ENCODE assay signal across 34 cellular contexts in the genomic region with DNA sequence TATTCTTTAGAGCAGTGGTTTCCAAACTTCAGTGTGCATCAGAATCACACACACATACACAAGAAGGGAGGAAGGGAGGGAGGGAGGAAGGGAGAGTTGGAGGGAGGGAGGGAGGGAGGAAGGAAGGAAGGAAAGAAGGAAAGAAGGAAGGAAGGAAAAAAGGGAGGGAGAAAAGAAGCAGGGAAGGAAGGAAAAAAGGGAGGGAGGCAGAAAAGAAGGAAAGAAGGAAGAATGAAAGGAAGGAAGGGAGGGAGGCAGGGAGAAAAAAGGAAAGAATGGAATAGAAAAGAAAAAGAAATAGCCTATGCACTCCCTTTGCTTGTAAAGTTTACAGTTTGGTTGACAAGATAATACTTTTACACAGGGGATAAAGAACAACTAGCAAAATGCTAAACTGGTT.
DNase-seq lines count a peak whose midpoint lies in the region; ATAC-seq, FAIRE-seq and TF ChIP-seq lines count a peak whose summit lies in the region.
"Had no signal": no experiment of that assay in that cellular context is flagged by ENCODE, and none has a peak within 500 bp of the region (broad histone marks: within the 10 kb centered on the region; RNA-seq: fewer than 3 reads in every experiment).

No MANE protein-coding gene starts in this region.

- H3K36me3 ChIP-seq in HepG2 (replicated peaks in 1 of 2; ENCODE audit: control insufficient read depth in 1 of 2, insufficient read depth in 2 of 2, low read length in 2 of 2): no peaks in the 10 kb centered on the region
- no peaks in the 10 kb centered on the region for H3K36me3 ChIP-seq in right lobe of liver
- H3K36me3 ChIP-seq in HEK293 (ENCODE audit: control insufficient read depth in 2 of 2, insufficient read depth in 1 of 2, low read length in 2 of 2): no peaks in the 10 kb centered on the region
- H3K36me3 ChIP-seq: BE2C; BLaER1; BLaER1 treated with 17β-estradiol and CSF1 and Interleukin-3, amounts not matched to agents 10 nM and 100 nM had no signal

- H3K79me2 ChIP-seq in HepG2 (ENCODE audit: insufficient read depth, low read length): no peaks in the 10 kb centered on the region

- H3K4me1 Mint-ChIP-seq in WTC11: peaks cover 14% of the 10 kb centered on the region
- H3K4me1 Mint-ChIP-seq: CD14-positive monocyte; CD4-positive, alpha-beta memory T cell; CD8-positive, alpha-beta memory T cell had no signal

- TF ChIP-seq CTCF in HepG2 (CRISPR knock-in tag; IDR thresholded peaks at IDR 0.05) (no peak), right lobe of liver (IDR thresholded peaks at IDR 0.05) (no peak), HEK293 (tag by site-specific recombination; IDR thresholded peaks at IDR 0.05) (no peak), WTC11 (IDR thresholded peaks at IDR 0.05) (no peak)

- no peak overlapping the region for H3K27ac ChIP-seq in HepG2 (ENCODE audit: extremely low read length, insufficient read depth, low read length)
- no peak overlapping the region for H3K27ac ChIP-seq in right lobe of liver
- H3K27ac ChIP-seq in HEK293 (ENCODE audit: extremely low read depth, low read depth, low read length): no peak overlapping the region
- H3K27ac ChIP-seq: 22Rv1; A549; BLaER1; BLaER1 treated with 17β-estradiol and CSF1 and Interleukin-3, amounts not matched to agents 10 nM and 100 nM; C4-2B had no signal

- no peak overlapping the region for H2AFZ ChIP-seq in HepG2 (ENCODE audit: low read length)

- H3K27ac Mint-ChIP-seq in WTC11: no peak overlapping the region
- H3K27ac Mint-ChIP-seq: B cell; CD14-positive monocyte; CD4-positive, alpha-beta memory T cell; CD4-positive, alpha-beta T cell; CD4-positive, CD25-positive, alpha-beta regulatory T cell; CD8-positive, alpha-beta memory T cell; CD8-positive, alpha-beta T cell had no signal

- CTCF ChIA-PET in HepG2 (lab: Yijun Ruan, JAX; ENCODE audit: low intra/inter-chr PET ratio, low total read pairs) (interaction anchor here (0.6 kb wide), 1 partner anchor 642 kb away, joined by 5 read pairs; no protein-coding TSS in a partner anchor), HEK293 (lab: Yijun Ruan, JAX) (interaction anchor here (1.0 kb wide), 1 partner anchor 27 kb away, joined by 3 read pairs; no protein-coding TSS in a partner anchor), WTC11 (lab: Charles Lee) (interaction anchor here (1.6 to 3.6 kb wide), 2 partner anchors 25 to 68 kb away, joined by 4 to 22 read pairs; no protein-coding TSS in a partner anchor)

- no peaks in the 10 kb centered on the region for H3K9me3 Mint-ChIP-seq in WTC11
- H3K9me3 Mint-ChIP-seq: CD14-positive monocyte; CD4-positive, alpha-beta memory T cell; CD4-positive, alpha-beta T cell; CD8-positive, alpha-beta memory T cell; CD8-positive, alpha-beta T cell had no signal

- H4K20me1 ChIP-seq in HepG2 (ENCODE audit: insufficient read depth, low read length): no peaks in the 10 kb centered on the region
- H4K20me1 ChIP-seq: BLaER1; BLaER1 treated with 17β-estradiol and CSF1 and Interleukin-3, amounts not matched to agents 10 nM and 100 nM had no signal

- no peak for TF ChIP-seq POLR2A in HepG2 (IDR thresholded peaks at IDR 0.05; ENCODE audit: insufficient read depth in 1 of 2, low read depth in 2 of 2, low read length in 2 of 2)
- TF ChIP-seq POLR2A in right lobe of liver (IDR thresholded peaks at IDR 0.05): no peak

- intact Hi-C loops in HepG2 (cut with micrococcal nuclease; ENCODE audit: unreplicated experiment): no loop called here
- intact Hi-C loops in right lobe of liver (cut with DNase I): no loop called here

- no peak for DNase-seq in HepG2 (ENCODE audit: low spot score)
- no peak for DNase-seq in right lobe of liver
- DNase-seq in WTC11 (ENCODE audit: low spot score): no peak
- no peak for DNase-seq in NCI-H2196 (lab: John Stamatoyannopoulos, UW; ENCODE audit: unreplicated experiment)
- no peak for DNase-seq in NCI-H748 treated with DMSO at 0.1 percent for 48 hours (lab: John Stamatoyannopoulos, UW)
- DNase-seq: 8988T; ACHN; AML-193; BE2C; C1 segment of cervical spinal cord; Caco-2; Calu3; CD4-positive, alpha-beta memory T cell; CD4-positive, alpha-beta T cell; CD4-positive, CD25-positive, alpha-beta regulatory T cell; CD8-positive, alpha-beta memory T cell; CD8-positive, alpha-beta T cell; COR-L47; DMS 273 treated with DMSO at 0.1 percent for 48 hours; DMS153; DMS53; DMS79; DMS79 treated with DMSO at 0.1 percent for 48 hours; DND-41; EL had no signal

- H3K4me3 ChIP-seq in HepG2 (replicated peaks in 1 of 3; ENCODE audit: insufficient read depth in 1 of 3, low read depth in 2 of 3, low read length in 3 of 3) (no peak overlapping the region), right lobe of liver (no peak overlapping the region), HEK293 (ENCODE audit: low read depth, low read length) (no peak overlapping the region)
- H3K4me3 ChIP-seq: A549; BLaER1; BLaER1 treated with 17β-estradiol and CSF1 and Interleukin-3, amounts not matched to agents 10 nM and 100 nM had no signal

- H3K4me1 ChIP-seq in HepG2 (ENCODE audit: insufficient read depth, low read length) (no peaks in the 10 kb centered on the region), right lobe of liver (no peaks in the 10 kb centered on the region), HEK293 (ENCODE audit: control insufficient read depth, insufficient read depth, low read length) (no peaks in the 10 kb centered on the region)
- H3K4me1 ChIP-seq: A549, BE2C, BLaER1, Caco-2 had no signal

- POLR2A ChIA-PET in HepG2 (lab: Yijun Ruan, JAX): no interaction called here
- POLR2A ChIA-PET in HEK293 (lab: Yijun Ruan, JAX): no interaction called here
- POLR2A ChIA-PET in WTC11 (lab: Charles Lee): no interaction called here

- H3K27me3 Mint-ChIP-seq in WTC11 (ENCODE audit: low read depth): 0 out of 2 replicates have a peak, but pooled peaks cover 4% of the 10 kb centered on the region
- H3K27me3 Mint-ChIP-seq: CD4-positive, alpha-beta T cell had no signal

- ATAC-seq in HepG2: no peak
- ATAC-seq in right lobe of liver: no peak
- ATAC-seq in WTC11: no peak
- ATAC-seq: A549; CD8-positive, alpha-beta T cell had no signal

- H3K36me3 Mint-ChIP-seq in WTC11: no peaks in the 10 kb centered on the region
- H3K36me3 Mint-ChIP-seq: CD14-positive monocyte; CD4-positive, alpha-beta memory T cell; CD4-positive, CD25-positive, alpha-beta regulatory T cell; CD8-positive, alpha-beta memory T cell; CD8-positive, alpha-beta T cell had no signal

- FAIRE-seq in HepG2 (lab: Jason Lieb, UNC): no peak
- FAIRE-seq: A204.1, A549 had no signal

- no peak overlapping the region for H3K4me3 Mint-ChIP-seq in WTC11
- H3K4me3 Mint-ChIP-seq: B cell; CD14-positive monocyte; CD4-positive, alpha-beta memory T cell; CD4-positive, alpha-beta T cell; CD4-positive, CD25-positive, alpha-beta regulatory T cell; CD8-positive, alpha-beta memory T cell; CD8-positive, alpha-beta T cell had no signal

- no peak overlapping the region for H3K9ac ChIP-seq in HepG2 (ENCODE audit: insufficient read depth, low read depth, low read length)
- H3K9ac ChIP-seq: BLaER1; BLaER1 treated with 17β-estradiol and CSF1 and Interleukin-3, amounts not matched to agents 10 nM and 100 nM had no signal

- TF ChIP-seq EP300 in HepG2 (IDR thresholded peaks at IDR 0.05; ENCODE audit: low read depth in 2 of 2, low read length in 2 of 2) (no peak), HepG2 (CRISPR knock-in tag; IDR thresholded peaks at IDR 0.05; ENCODE audit: borderline replicate concordance) (no peak)

- H3K4me2 ChIP-seq in HepG2 (ENCODE audit: low read depth, low read length): no peak overlapping the region
- H3K4me2 ChIP-seq: A549; BLaER1; BLaER1 treated with 17β-estradiol and CSF1 and Interleukin-3, amounts not matched to agents 10 nM and 100 nM had no signal

- BruUV-seq in HepG2 (replicated peaks; lab: Mats Ljungman, UMichigan): no TSS peak

- H3K27me3 ChIP-seq in HepG2 (ENCODE audit: control insufficient read depth in 1 of 2, insufficient read depth in 2 of 2, low read length in 2 of 2) (peaks cover 4 to 48% of the 10 kb centered on the region in 2 experiments; a peak in 3 of 5 replicates), right lobe of liver (no peaks in the 10 kb centered on the region)
- H3K27me3 ChIP-seq: BE2C; BLaER1; BLaER1 treated with 17β-estradiol and CSF1 and Interleukin-3, amounts not matched to agents 10 nM and 100 nM had no signal

- in situ Hi-C loops in HepG2 (cut with HindIII; ENCODE audit: extremely low pct_ligation_motif_present, low pct_unique_long_range_greater_than_20kb): no loop called here

- no peak for TF ChIP-seq RAD21 in HepG2 (CRISPR knock-in tag; IDR thresholded peaks at IDR 0.05)

- H3K9me3 ChIP-seq in HepG2 (ENCODE audit: low read length) (no peaks in the 10 kb centered on the region), right lobe of liver (no peaks in the 10 kb centered on the region), HEK293 (ENCODE audit: control insufficient read depth, insufficient read depth, low read depth, low read length) (no peaks in the 10 kb centered on the region)
- H3K9me3 ChIP-seq: A549; BE2C; BLaER1; BLaER1 treated with 17β-estradiol and CSF1 and Interleukin-3, amounts not matched to agents 10 nM and 100 nM; Caco-2 had no signal

TF ChIP-seq in HepG2, 621 proteins besides CTCF, POLR2A, EP300 and RAD21:
- TF ChIP-seq ETV6 (CRISPR knock-in tag; conservative IDR thresholded peaks at IDR 0.05) (no peak), HNRNPK (IDR thresholded peaks at IDR 0.05; ENCODE audit: low read depth, low read length, poor library complexity, severe bottlenecking) (peak; percentile 59)

TF ChIP-seq in HEK293, 187 proteins besides CTCF, POLR2A, EP300 and RAD21:
- TF ChIP-seq ZNF626 (tag by site-specific recombination; IDR thresholded peaks at IDR 0.05) (no peak), ZNF366 (tag by site-specific recombination; conservative IDR thresholded peaks at IDR 0.05) (peak; percentile 58)

TF ChIP-seq in WTC11, 78 proteins besides CTCF, POLR2A, EP300 and RAD21 (continues in another document):
- TF ChIP-seq, protein P1, sequence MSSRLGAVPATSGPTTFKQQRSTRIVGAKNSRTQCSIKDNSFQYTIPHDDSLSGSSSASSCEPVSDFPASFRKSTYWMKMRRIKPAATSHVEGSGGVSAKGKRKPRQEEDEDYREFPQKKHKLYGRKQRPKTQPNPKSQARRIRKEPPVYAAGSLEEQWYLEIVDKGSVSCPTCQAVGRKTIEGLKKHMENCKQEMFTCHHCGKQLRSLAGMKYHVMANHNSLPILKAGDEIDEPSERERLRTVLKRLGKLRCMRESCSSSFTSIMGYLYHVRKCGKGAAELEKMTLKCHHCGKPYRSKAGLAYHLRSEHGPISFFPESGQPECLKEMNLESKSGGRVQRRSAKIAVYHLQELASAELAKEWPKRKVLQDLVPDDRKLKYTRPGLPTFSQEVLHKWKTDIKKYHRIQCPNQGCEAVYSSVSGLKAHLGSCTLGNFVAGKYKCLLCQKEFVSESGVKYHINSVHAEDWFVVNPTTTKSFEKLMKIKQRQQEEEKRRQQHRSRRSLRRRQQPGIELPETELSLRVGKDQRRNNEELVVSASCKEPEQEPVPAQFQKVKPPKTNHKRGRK (CRISPR knock-in tag; IDR thresholded peaks at IDR 0.05; ENCODE audit: borderline replicate concordance): peak; percentile 91
